In genomic region chr2:201796478-201796865, GRCh38 we compare ENCODE assay signal across 13 cellular contexts. TPM values are rescaled to one million over a fixed set of nuclear protein-coding genes. Genes with fewer than 3 reads are reported as not detected.
"Had no signal": no experiment of that assay in that cellular context is flagged by ENCODE, and none has a peak within 500 bp of the region (broad histone marks: within the 10 kb centered on the region; RNA-seq: fewer than 3 reads in every experiment).

No MANE protein-coding gene starts in this region.

- H3K4me3 ChIP-seq: cardiac muscle cell, mucosa of descending colon, ovary, testis had no signal

- H3K9me3 ChIP-seq: mucosa of descending colon, ovary, testis had no signal

- H3K36me3 ChIP-seq: cardiac muscle cell, ovary had no signal

- H3K27ac Mint-ChIP-seq: activated CD8-positive, alpha-beta T cell treated with anti-CD3 and anti-CD28 coated beads, Interleukin-2, amount 10 ng/mL, durations not matched to agents 7 days and 5 days; natural killer cell treated with Interleukin-12 subunit alpha and Interleukin-12 subunit beta and Interleukin-15 and Interleukin-18, amount 100 ng/mL, for 72 hours; stimulated activated naive CD8-positive, alpha-beta T cell treated with anti-CD3 and anti-CD28 coated beads, Interleukin-15, amount 100 ng/mL, for 72 hours had no signal

- H3K4me1 Mint-ChIP-seq: stimulated activated naive CD8-positive, alpha-beta T cell treated with anti-CD3 and anti-CD28 coated beads, Interleukin-15, amount 100 ng/mL, for 72 hours had no signal

- H3K36me3 Mint-ChIP-seq: natural killer cell treated with Interleukin-12 subunit alpha and Interleukin-12 subunit beta and Interleukin-15 and Interleukin-18, amount 100 ng/mL, for 72 hours had no signal

- H3K4me3 Mint-ChIP-seq: activated CD8-positive, alpha-beta T cell treated with anti-CD3 and anti-CD28 coated beads, Interleukin-2, amount 10 ng/mL, durations not matched to agents 7 days and 5 days; natural killer cell treated with Interleukin-12 subunit alpha and Interleukin-12 subunit beta and Interleukin-15 and Interleukin-18, amount 100 ng/mL, for 72 hours; stimulated activated naive CD8-positive, alpha-beta T cell treated with anti-CD3 and anti-CD28 coated beads, Interleukin-15, amount 100 ng/mL, for 72 hours had no signal

- ATAC-seq: activated CD8-positive, alpha-beta T cell treated with anti-CD3 and anti-CD28 coated beads, Interleukin-2, amount 10 ng/mL, durations not matched to agents 7 days and 5 days; natural killer cell treated with Interleukin-12 subunit alpha and Interleukin-12 subunit beta and Interleukin-15 and Interleukin-18, amount 100 ng/mL, for 72 hours; stimulated activated naive CD8-positive, alpha-beta T cell treated with anti-CD3 and anti-CD28 coated beads, Interleukin-15, amount 100 ng/mL, for 72 hours had no signal

- H3K27me3 ChIP-seq: cardiac muscle cell, foreskin keratinocyte, ovary, testis had no signal

- H3K9me3 Mint-ChIP-seq: natural killer cell treated with Interleukin-12 subunit alpha and Interleukin-12 subunit beta and Interleukin-15 and Interleukin-18, amount 100 ng/mL, for 72 hours; stimulated activated naive CD8-positive, alpha-beta T cell treated with anti-CD3 and anti-CD28 coated beads, Interleukin-15, amount 100 ng/mL, for 72 hours had no signal

- DNase-seq: activated CD4-positive, alpha-beta T cell treated with anti-CD3 and anti-CD28 coated beads for 4 hours; activated CD8-positive, alpha-beta memory T cell treated with anti-CD3 and anti-CD28 coated beads, Interleukin-2, amount 50 U/mL, for 48 hours; activated CD8-positive, alpha-beta T cell treated with anti-CD3 and anti-CD28 coated beads, Interleukin-2, amount 10 ng/mL, durations not matched to agents 7 days and 5 days; stimulated activated CD4-positive, alpha-beta T cell treated with anti-CD3 and anti-CD28 coated beads, Interleukin-15, amount 100 ng/mL, for 24 hours; stimulated activated CD4-positive, alpha-beta T cell treated with anti-CD3 and anti-CD28 coated beads, Interleukin-4, amount 100 ng/mL, for 24 hours; stimulated activated naive CD8-positive, alpha-beta T cell treated with anti-CD3 and anti-CD28 coated beads, Interleukin-15, amount 100 ng/mL, for 72 hours had no signal

- H3K4me1 ChIP-seq: testis had no signal

- H3K27ac ChIP-seq: cardiac muscle cell, foreskin keratinocyte, ovary, testis had no signal

RNA-seq across cellular contexts. Expression of gene CDK15, which starts 9.9 kb away (rescaled TPM):
- total RNA-seq: activated CD8-positive, alpha-beta T cell treated with anti-CD3 and anti-CD28 coated beads, Interleukin-2, amount 10 ng/mL, durations not matched to agents 7 days and 5 days; cardiac muscle cell; lung microvascular endothelial cell; natural killer cell treated with Interleukin-12 subunit alpha and Interleukin-12 subunit beta and Interleukin-15 and Interleukin-18, amount 100 ng/mL, for 72 hours had no signal
- polyA plus RNA-seq: cardiac muscle cell had no signal
